10 cellular contexts compared by ENCODE assay signal in the genomic region with DNA sequence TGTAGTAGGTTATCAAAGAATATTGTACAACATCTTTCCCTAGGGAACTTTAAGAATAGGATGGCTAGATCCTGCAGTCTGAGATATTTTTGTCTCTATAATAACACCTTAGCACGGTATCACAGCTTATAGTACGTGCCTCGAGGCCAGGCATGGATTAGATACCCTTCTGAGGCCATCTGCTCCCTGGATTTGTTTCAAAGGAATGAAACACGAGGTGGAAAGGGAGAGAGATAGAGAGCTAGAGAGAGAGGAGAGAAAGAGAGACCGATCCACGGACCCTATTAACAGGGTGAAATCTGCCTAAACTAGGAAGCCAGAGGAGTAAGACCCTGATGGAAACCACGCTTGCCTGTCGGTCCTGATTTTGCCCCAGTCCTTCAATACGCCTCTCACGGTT.
A peak's percentile ranks its signal among the peaks of the same experiment; 100 is the strongest.
DNase-seq lines count a peak whose midpoint lies in the region; ATAC-seq and TF ChIP-seq lines count a peak whose summit lies in the region.
"Had no signal": no experiment of that assay in that cellular context is flagged by ENCODE, and none has a peak within 500 bp of the region (broad histone marks: within the 10 kb centered on the region; RNA-seq: fewer than 3 reads in every experiment).

No MANE protein-coding gene starts in this region.

- peaks cover 13% of the 10 kb centered on the region for H3K4me1 Mint-ChIP-seq in CD4-positive, alpha-beta T cell (ENCODE audit: low read depth)
- peaks cover 18% of the 10 kb centered on the region for H3K4me1 Mint-ChIP-seq in activated naive CD8-positive, alpha-beta T cell treated with anti-CD3 and anti-CD28 coated beads for 36 hours
- H3K4me1 Mint-ChIP-seq in naive B cell: peaks cover 35 to 57% (median 51%) of the 10 kb centered on the region in 3 donors

- intact Hi-C loops in CD4-positive, alpha-beta T cell (cut with DNase I, micrococcal nuclease): loop anchor here (1.0 to 10.0 kb wide), 13 partner anchors 67 to 1412 kb away; partner anchors contain the start of genes CD83 (in 1 of the 2) and JARID2 (in 1 of the 2)
- intact Hi-C loops in IMR-90 (cut with micrococcal nuclease): loop anchor here (2.0 to 10.0 kb wide), 10 partner anchors 247 to 1412 kb away; no protein-coding TSS in a partner anchor

- no peaks in the 10 kb centered on the region for H3K79me1 ChIP-seq in IMR-90 (ENCODE audit: low read depth in 1 of 2, low read length in 2 of 2)

- in situ Hi-C loops in IMR-90 (cut with MboI; ENCODE audit: low sequenced_read_pairs): loop anchor here (10.0 to 25.0 kb wide), 5 partner anchors 495 to 1402 kb away; partner anchors contain the start of gene JARID2

- H3K18ac ChIP-seq in IMR-90 (ENCODE audit: low read depth, low read length): no peak overlapping the region

- H2BK20ac ChIP-seq in IMR-90 (ENCODE audit: low read depth, low read length): no peak overlapping the region

- no peaks in the 10 kb centered on the region for H3K9me3 ChIP-seq in CD4-positive, alpha-beta T cell (ENCODE audit: control insufficient read depth, low read length)
- H3K9me3 ChIP-seq in IMR-90 (ENCODE audit: control insufficient read depth, insufficient read depth, low read length): no peaks in the 10 kb centered on the region
- H3K9me3 ChIP-seq: upper lobe of right lung had no signal

- no peak overlapping the region for H3K4me3 ChIP-seq in IMR-90 (ENCODE audit: insufficient read depth, low read depth, low read length)

- H3K9ac ChIP-seq in IMR-90 (ENCODE audit: low read depth, low read length): no peak overlapping the region

- H3K4me3 Mint-ChIP-seq in CD4-positive, alpha-beta T cell: peak overlapping the region; percentile 86
- H3K4me3 Mint-ChIP-seq in activated naive CD8-positive, alpha-beta T cell treated with anti-CD3 and anti-CD28 coated beads for 36 hours: peak overlapping the region; percentile 43
- H3K4me3 Mint-ChIP-seq in naive B cell: peak overlapping the region; percentile 80 to 91 (median 88)

- dilution Hi-C loops in IMR-90 (cut with HindIII; ENCODE audit: low sequenced_read_pairs, unreplicated experiment): no loop called here

- no peak overlapping the region for H3K56ac ChIP-seq in IMR-90 (ENCODE audit: extremely low read depth, insufficient read depth, low read length)

- H4K5ac ChIP-seq in IMR-90 (ENCODE audit: low read depth, low read length): no peak overlapping the region

- H2BK15ac ChIP-seq in IMR-90 (ENCODE audit: low read depth, low read length): no peak overlapping the region

- no peak for TF ChIP-seq POLR2A in IMR-90 (IDR thresholded peaks at IDR 0.05; ENCODE audit: low read depth, low read length)

- H2AK5ac ChIP-seq in IMR-90 (ENCODE audit: low read depth, low read length): peak overlapping the region; percentile 72; the same call in 1 of the 2 replicates

- H3K9me1 ChIP-seq in IMR-90 (ENCODE audit: insufficient read depth, low read length): no peaks in the 10 kb centered on the region

- CTCF ChIA-PET in CD4-positive, alpha-beta T cell (lab: Charles Lee): interaction anchor here (0.8 kb wide), 1 partner anchor 68 kb away, joined by 3 read pairs; no protein-coding TSS in a partner anchor
- CTCF ChIA-PET in IMR-90 (lab: Yijun Ruan, JAX): no interaction called here

- no peaks in the 10 kb centered on the region for H4K20me1 ChIP-seq in IMR-90 (ENCODE audit: insufficient read depth, low read length)

- no peak overlapping the region for H3K27ac Mint-ChIP-seq in CD4-positive, alpha-beta T cell
- no peak overlapping the region for H3K27ac Mint-ChIP-seq in activated naive CD8-positive, alpha-beta T cell treated with anti-CD3 and anti-CD28 coated beads for 36 hours
- H3K27ac Mint-ChIP-seq in naive B cell: peak overlapping the region; percentile 79 to 97 (median 92)

- TF ChIP-seq RAD21 in IMR-90 (IDR thresholded peaks at IDR 0.05; ENCODE audit: low read length): no peak

- peak overlapping the region; percentile 59 for H2AFZ ChIP-seq in IMR-90 (replicated peaks; ENCODE audit: low read length, poor library complexity)

- no peak for DNase-seq in CD4-positive, alpha-beta T cell
- DNase-seq in IMR-90 (no peak), naive B cell (no peak)
- no peak for DNase-seq in activated naive CD8-positive, alpha-beta T cell treated with anti-CD3 and anti-CD28 coated beads for 36 hours
- DNase-seq: NCI-H2029 treated with DMSO at 0.1 percent for 48 hours, upper lobe of right lung had no signal

- H3K27me3 ChIP-seq in CD4-positive, alpha-beta T cell (ENCODE audit: control insufficient read depth, insufficient read depth, low read length): no peaks in the 10 kb centered on the region
- no peaks in the 10 kb centered on the region for H3K27me3 ChIP-seq in IMR-90 (ENCODE audit: control insufficient read depth, insufficient read depth, low read length)
- H3K27me3 ChIP-seq: upper lobe of right lung had no signal

- no peak overlapping the region for H3K14ac ChIP-seq in IMR-90 (replicated peaks; ENCODE audit: low read depth, low read length)

- H3K27ac ChIP-seq in CD4-positive, alpha-beta T cell (ENCODE audit: low read depth, low read length): no peak overlapping the region
- H3K27ac ChIP-seq in IMR-90 (ENCODE audit: insufficient read depth, low read length): no peak overlapping the region

- H3K4ac ChIP-seq in IMR-90 (ENCODE audit: low read depth, low read length): peak overlapping the region; percentile 56; the same call in 1 of the 2 replicates

- no peak overlapping the region for H3K4me2 ChIP-seq in IMR-90 (ENCODE audit: low read depth, low read length)

- H3K23ac ChIP-seq in IMR-90 (ENCODE audit: low read depth, low read length): no peak overlapping the region

- peaks cover 6% of the 10 kb centered on the region; the same call in 1 of the 2 replicates for H3K4me1 ChIP-seq in IMR-90 (ENCODE audit: control insufficient read depth, insufficient read depth, low read length)

- H3K27me3 Mint-ChIP-seq in CD4-positive, alpha-beta T cell: no peaks in the 10 kb centered on the region
- H3K27me3 Mint-ChIP-seq in activated naive CD8-positive, alpha-beta T cell treated with anti-CD3 and anti-CD28 coated beads for 36 hours: peaks cover 3% of the 10 kb centered on the region
- no peaks in the 10 kb centered on the region for H3K27me3 Mint-ChIP-seq in naive B cell

- H2BK5ac ChIP-seq in IMR-90 (ENCODE audit: low read depth, low read length, poor library complexity, severe bottlenecking): no peak overlapping the region

- H2BK120ac ChIP-seq in IMR-90 (ENCODE audit: low read depth, low read length): no peak overlapping the region

- BruUV-seq in IMR-90 (replicated peaks; lab: Mats Ljungman, UMichigan): no TSS peak

- no peaks in the 10 kb centered on the region for H3K36me3 Mint-ChIP-seq in CD4-positive, alpha-beta T cell (ENCODE audit: low read depth)
- no peaks in the 10 kb centered on the region for H3K36me3 Mint-ChIP-seq in activated naive CD8-positive, alpha-beta T cell treated with anti-CD3 and anti-CD28 coated beads for 36 hours
- H3K36me3 Mint-ChIP-seq in naive B cell: no peaks in the 10 kb centered on the region

- H3K9me3 Mint-ChIP-seq in CD4-positive, alpha-beta T cell: no peaks in the 10 kb centered on the region
- H3K9me3 Mint-ChIP-seq in activated naive CD8-positive, alpha-beta T cell treated with anti-CD3 and anti-CD28 coated beads for 36 hours: no peaks in the 10 kb centered on the region
- peaks cover 0 to 2% (median 0%) of the 10 kb centered on the region in 7 donors for H3K9me3 Mint-ChIP-seq in naive B cell

- no peak overlapping the region for H2AK9ac ChIP-seq in IMR-90 (replicated peaks; ENCODE audit: low read depth, low read length, poor library complexity)

- 75% methylated on average over 2 of the region's 10 CpGs; no CpG with 5 or more reads in 1 of the 2 experiments for WGBS in IMR-90 (ENCODE audit: extremely low coverage in 2 of 2, insufficient read length in 1 of 2), 2 experiments

- H3K36me3 ChIP-seq in IMR-90 (ENCODE audit: control insufficient read depth, insufficient read depth, low read length): no peaks in the 10 kb centered on the region
- H3K36me3 ChIP-seq: upper lobe of right lung had no signal

- H4K91ac ChIP-seq in IMR-90 (ENCODE audit: insufficient read depth, low read depth, low read length): no peak overlapping the region

- POLR2A ChIA-PET in CD4-positive, alpha-beta T cell (lab: Charles Lee): interaction anchor here (0.6 to 2.2 kb wide), 3 partner anchors 67 to 695 kb away, joined by 3 to 12 read pairs (median 3); no protein-coding TSS in a partner anchor
- POLR2A ChIA-PET in IMR-90 (lab: Charles Lee; ENCODE audit: unreplicated experiment): no interaction called here

- peak overlapping the region; percentile 33 to 76; a peak in 2 of 4 replicates for H4K8ac ChIP-seq in IMR-90 (ENCODE audit: low read depth in 2 of 2, low read length in 2 of 2)

- no peak for ATAC-seq in CD4-positive, alpha-beta T cell (ENCODE audit: poor library complexity)
- ATAC-seq in IMR-90 (ENCODE audit: low read depth) (no peak), naive B cell (ENCODE audit: low read depth in 2 of 2) (no peak), HG03432 (IDR thresholded peaks at IDR 0.05; ENCODE audit: unreplicated experiment) (no peak), GM19397 (IDR thresholded peaks at IDR 0.05; ENCODE audit: unreplicated experiment) (no peak), HG02840 (IDR thresholded peaks at IDR 0.05; ENCODE audit: low FRiP score, unreplicated experiment) (no peak), GM19328 (IDR thresholded peaks at IDR 0.05; ENCODE audit: unreplicated experiment) (no peak)

- no peak for TF ChIP-seq CTCF in CD4-positive, alpha-beta T cell (IDR thresholded peaks at IDR 0.05)
- no peak for TF ChIP-seq CTCF in IMR-90 (conservative IDR thresholded peaks at IDR 0.05; ENCODE audit: low read depth, low read length)

TF ChIP-seq in IMR-90, 13 proteins besides CTCF, POLR2A, EP300 and RAD21 (continues in another document):
- no peak for TF ChIP-seq RCOR1 (IDR thresholded peaks at IDR 0.05; ENCODE audit: insufficient replicate concordance, low read length)
- TF ChIP-seq USF2 (IDR thresholded peaks at IDR 0.05; ENCODE audit: low read depth, low read length): no peak
- no peak for TF ChIP-seq SMC3 (IDR thresholded peaks at IDR 0.05; ENCODE audit: low read depth, low read length)
- TF ChIP-seq RFX5 (IDR thresholded peaks at IDR 0.05; ENCODE audit: low read depth, low read length): no peak
- no peak for TF ChIP-seq MXI1 (IDR thresholded peaks at IDR 0.05; ENCODE audit: borderline replicate concordance, low read depth, low read length)
- TF ChIP-seq NFE2L2 (IDR thresholded peaks at IDR 0.05; ENCODE audit: low read depth, low read length): no peak
- no peak for TF ChIP-seq CEBPB (IDR thresholded peaks at IDR 0.05; ENCODE audit: low read depth, low read length)
- TF ChIP-seq MAFK (IDR thresholded peaks at IDR 0.05; ENCODE audit: low read depth, low read length): no peak

Comparison
In these comparisons a context has a peak if more than half of its experiments do, and no peak if none do; other contexts are left out.
1. H3K27ac Mint-ChIP-seq: peak in naive B cell (6 of 6); none in CD4-positive, alpha-beta T cell (single experiment) and activated naive CD8-positive, alpha-beta T cell treated with anti-CD3 and anti-CD28 coated beads for 36 hours (single experiment).
2. Peak in every context shown above with its lines, with median percentiles within 50 percentile points of each other: H3K4me3 Mint-ChIP-seq.